ENCODE assay signal across 17 cellular contexts in genomic region chr10:33675235-33675634, GRCh38.
A peak's percentile ranks its signal among the peaks of the same experiment; 100 is the strongest.
DNase-seq lines count a peak whose midpoint lies in the region; ATAC-seq and TF ChIP-seq lines count a peak whose summit lies in the region.
"Had no signal": no experiment of that assay in that cellular context is flagged by ENCODE, and none has a peak within 500 bp of the region (broad histone marks: within the 10 kb centered on the region; RNA-seq: fewer than 3 reads in every experiment).

No MANE protein-coding gene starts in this region.

- intact Hi-C loops in heart left ventricle (cut with DNase I): loop anchor here in 2 of 10 donors (5.0 to 10.0 kb wide), 2 partner anchors 42 to 340 kb away; partner anchors contain the start of gene NRP1 (in 1 of the 2)
- intact Hi-C loops in Right ventricle myocardium inferior (cut with DNase I): no loop called here
- intact Hi-C loops in upper lobe of right lung (cut with DNase I): no loop called here
- intact Hi-C loops in transverse colon (cut with DNase I; ENCODE audit: low total_unique reads): no loop called here

- no peak for TF ChIP-seq EP300 in transverse colon (IDR thresholded peaks at IDR 0.05; ENCODE audit: low read depth)

- no peak overlapping the region for H3K9ac ChIP-seq in fibroblast of lung (ENCODE audit: insufficient read depth, low read length)

- H3K9me3 ChIP-seq in heart left ventricle (no peaks in the 10 kb centered on the region), fibroblast of lung (ENCODE audit: control insufficient read depth, insufficient read depth, low read depth, low read length) (no peaks in the 10 kb centered on the region), upper lobe of right lung (no peaks in the 10 kb centered on the region), transverse colon (no peaks in the 10 kb centered on the region)

- H3K9me3 Mint-ChIP-seq in neural crest cell: peaks cover 4% of the 10 kb centered on the region
- H3K9me3 Mint-ChIP-seq: activated T-helper 2 cell treated with anti-CD3 and anti-CD28 coated beads, Interferon-gamma antibody, Interleukin-2, Interleukin-4, amounts not matched to agents 10 μg/mL and 5 μg/mL and 100 μg/mL, durations not matched to agents 14 hours and 24 hours and 36 hours had no signal

- peak in 3 of 4 donors; percentile 38 to 82 (median 51) for ATAC-seq in heart left ventricle
- no peak for ATAC-seq in Right ventricle myocardium inferior
- ATAC-seq in upper lobe of right lung: no peak
- ATAC-seq in GM19455 (IDR thresholded peaks at IDR 0.05; ENCODE audit: unreplicated experiment): no peak
- ATAC-seq: activated CD8-positive, alpha-beta T cell treated with anti-CD3 and anti-CD28 coated beads, Interleukin-2, amount 10 ng/mL, durations not matched to agents 7 days and 5 days; natural killer cell; stimulated activated naive CD8-positive, alpha-beta T cell treated with anti-CD3 and anti-CD28 coated beads, Interleukin-15, amount 100 ng/mL, for 72 hours had no signal

- in situ Hi-C loops in transverse colon (cut with MboI; ENCODE audit: low pct_ligation_motif_present in 1 of 4, low pct_unique_long_range_greater_than_20kb in 1 of 4, low sequenced_read_pairs in 3 of 4): no loop called here

- peak overlapping the region; percentile 82 for H2AFZ ChIP-seq in fibroblast of lung (ENCODE audit: low read length)

- DNase-seq in heart left ventricle: peak in 1 of 5 donors; percentile 24
- DNase-seq in Right ventricle myocardium inferior (ENCODE audit: missing footprints): no peak
- peak in 1 of 2 donors; percentile 32 for DNase-seq in fibroblast of lung (ENCODE audit: low read depth in 2 of 2)
- no peak for DNase-seq in neural crest cell (ENCODE audit: low read depth, low spot score)
- no peak for DNase-seq in upper lobe of right lung
- no peak for DNase-seq in transverse colon
- DNase-seq in effector CD8-positive, alpha-beta T cell (lab: John Stamatoyannopoulos, UW): no peak
- DNase-seq: activated CD8-positive, alpha-beta T cell treated with anti-CD3 and anti-CD28 coated beads, Interleukin-2, amount 10 ng/mL, durations not matched to agents 7 days and 5 days; EL; HCEC 1CT; head of caudate nucleus; natural killer cell; small intestine; stimulated activated naive CD8-positive, alpha-beta T cell treated with anti-CD3 and anti-CD28 coated beads, Interleukin-15, amount 100 ng/mL, for 72 hours had no signal

- no peaks in the 10 kb centered on the region for H3K27me3 ChIP-seq in heart left ventricle
- peaks cover 2% of the 10 kb centered on the region for H3K27me3 ChIP-seq in fibroblast of lung (ENCODE audit: control insufficient read depth, insufficient read depth, low read length)
- H3K27me3 ChIP-seq in upper lobe of right lung: no peaks in the 10 kb centered on the region
- H3K27me3 ChIP-seq in transverse colon: no peaks in the 10 kb centered on the region

- H3K79me2 ChIP-seq in fibroblast of lung (ENCODE audit: control insufficient read depth, insufficient read depth, low read length): no peaks in the 10 kb centered on the region

- H3K4me1 Mint-ChIP-seq in neural crest cell: peaks cover 31% of the 10 kb centered on the region
- H3K4me1 Mint-ChIP-seq: natural killer cell; stimulated activated naive CD8-positive, alpha-beta T cell treated with anti-CD3 and anti-CD28 coated beads, Interleukin-15, amount 100 ng/mL, for 72 hours had no signal

- H3K4me1 ChIP-seq in heart left ventricle (peaks cover 0 to 28% (median 10%) of the 10 kb centered on the region in 12 donors), fibroblast of lung (ENCODE audit: control insufficient read depth, extremely low read depth, insufficient read depth, low read length) (no peaks in the 10 kb centered on the region), upper lobe of right lung (no peaks in the 10 kb centered on the region), transverse colon (no peaks in the 10 kb centered on the region)

- TF ChIP-seq CTCF in heart left ventricle (IDR thresholded peaks at IDR 0.05): no peak
- TF ChIP-seq CTCF in fibroblast of lung (conservative IDR thresholded peaks at IDR 0.05 in 1 of 2, IDR thresholded peaks at IDR 0.05 in 1 of 2; ENCODE audit: low read depth in 1 of 2, low read length in 2 of 2): no peak
- TF ChIP-seq CTCF in neural crest cell (conservative IDR thresholded peaks at IDR 0.05): no peak
- no peak for TF ChIP-seq CTCF in upper lobe of right lung (IDR thresholded peaks at IDR 0.05)
- TF ChIP-seq CTCF in transverse colon (IDR thresholded peaks at IDR 0.05): no peak

- H3K4me3 ChIP-seq in heart left ventricle: peak overlapping the region in 6 of 12 donors; percentile 8 to 46 (median 27)
- H3K4me3 ChIP-seq in fibroblast of lung (replicated peaks in 1 of 4; ENCODE audit: control extremely low read depth in 1 of 4, insufficient read depth in 1 of 4, low read depth in 3 of 4, low read length in 4 of 4): peak overlapping the region; percentile 3 to 35 (median 8)
- peak overlapping the region; percentile 30 for H3K4me3 ChIP-seq in upper lobe of right lung
- no peak overlapping the region for H3K4me3 ChIP-seq in transverse colon

- WGBS in heart left ventricle, 4 donors: 46 to 56% (median 50%) methylated on average over 6 of the region's 6 CpGs
- 64 to 72% methylated on average over 6 of the region's 6 CpGs for WGBS in transverse colon (ENCODE audit: low coverage in 1 of 2), 2 donors

- TF ChIP-seq POLR2A in heart left ventricle (IDR thresholded peaks at IDR 0.05) (no peak), transverse colon (IDR thresholded peaks at IDR 0.05) (no peak)

- H3K36me3 Mint-ChIP-seq in neural crest cell (ENCODE audit: low read depth): no peaks in the 10 kb centered on the region
- H3K36me3 Mint-ChIP-seq: natural killer cell had no signal

- H3K27ac Mint-ChIP-seq in neural crest cell (ENCODE audit: unreplicated experiment): peak overlapping the region; percentile 73
- H3K27ac Mint-ChIP-seq: activated CD8-positive, alpha-beta T cell treated with anti-CD3 and anti-CD28 coated beads, Interleukin-2, amount 10 ng/mL, durations not matched to agents 7 days and 5 days; activated T-helper 2 cell treated with anti-CD3 and anti-CD28 coated beads, Interferon-gamma antibody, Interleukin-2, Interleukin-4, amounts not matched to agents 10 μg/mL and 5 μg/mL and 100 μg/mL, durations not matched to agents 14 hours and 24 hours and 36 hours; natural killer cell; stimulated activated naive CD8-positive, alpha-beta T cell treated with anti-CD3 and anti-CD28 coated beads, Interleukin-15, amount 100 ng/mL, for 72 hours had no signal

- H4K20me1 ChIP-seq in fibroblast of lung (ENCODE audit: control insufficient read depth, extremely low read depth, insufficient read depth, low read length): no peaks in the 10 kb centered on the region

- H3K4me2 ChIP-seq in fibroblast of lung (ENCODE audit: extremely low read depth, insufficient read depth, low read length): peak overlapping the region; percentile 69

- H3K36me3 ChIP-seq in heart left ventricle (no peaks in the 10 kb centered on the region), fibroblast of lung (ENCODE audit: control insufficient read depth, insufficient read depth, low read length) (no peaks in the 10 kb centered on the region), upper lobe of right lung (no peaks in the 10 kb centered on the region), transverse colon (no peaks in the 10 kb centered on the region)

- no peak overlapping the region for H3K4me3 Mint-ChIP-seq in neural crest cell
- H3K4me3 Mint-ChIP-seq: activated CD8-positive, alpha-beta T cell treated with anti-CD3 and anti-CD28 coated beads, Interleukin-2, amount 10 ng/mL, durations not matched to agents 7 days and 5 days; natural killer cell; stimulated activated naive CD8-positive, alpha-beta T cell treated with anti-CD3 and anti-CD28 coated beads, Interleukin-15, amount 100 ng/mL, for 72 hours had no signal

- H3K27me3 Mint-ChIP-seq in neural crest cell (ENCODE audit: low read depth): no peaks in the 10 kb centered on the region

- H3K27ac ChIP-seq in heart left ventricle (peak overlapping the region in 11 of 12 donors; percentile 12 to 78 (median 64)), fibroblast of lung (ENCODE audit: insufficient read depth, low read length) (no peak overlapping the region), upper lobe of right lung (peak overlapping the region; percentile 51), transverse colon (no peak overlapping the region)
- H3K27ac ChIP-seq: VCaP had no signal

Comparison
In these comparisons a context has a peak if more than half of its experiments do, and no peak if none do; other contexts are left out.
1. ATAC-seq: peak in heart left ventricle (3 of 4); none in Right ventricle myocardium inferior (single experiment), upper lobe of right lung (single experiment) and GM19455 (single experiment).
2. H3K27ac ChIP-seq: peak in heart left ventricle (11 of 12) and upper lobe of right lung (single experiment); none in fibroblast of lung (single experiment) and transverse colon (0 of 4).
3. H3K4me3 ChIP-seq: peak in fibroblast of lung (4 of 4) and upper lobe of right lung (single experiment); none in transverse colon (0 of 4).